ENCODE assay signal across 22 cellular contexts in genomic region chr19:39986643-39987042, GRCh38. TPM values are rescaled to one million over a fixed set of nuclear protein-coding genes. Genes with fewer than 3 reads are reported as not detected.
DNase-seq lines count a peak whose midpoint lies in the region; ATAC-seq, FAIRE-seq and TF ChIP-seq lines count a peak whose summit lies in the region.
"Had no signal": no experiment of that assay in that cellular context is flagged by ENCODE, and none has a peak within 500 bp of the region (broad histone marks: within the 10 kb centered on the region; RNA-seq: fewer than 3 reads in every experiment).

No MANE protein-coding gene starts in this region.

- H2AFZ ChIP-seq in K562 (ENCODE audit: low read depth, low read length): no peak overlapping the region

- ATAC-seq in A549 (no peak), K562 (no peak)

- no peak overlapping the region for H3K4me3 ChIP-seq in A549
- no peak overlapping the region for H3K4me3 ChIP-seq in HEK293 (ENCODE audit: low read depth, low read length)
- H3K4me3 ChIP-seq in K562: no peak overlapping the region
- H3K4me3 ChIP-seq: BLaER1 had no signal

- peaks cover 51% of the 10 kb centered on the region for H3K9me3 Mint-ChIP-seq in T-helper 2 cell treated with Interferon-gamma antibody and Interleukin-4, amounts not matched to agents 5 μg/mL and 100 μg/mL, for 36 hours

- TF ChIP-seq POLR2A in A549 (IDR thresholded peaks at IDR 0.05; ENCODE audit: low read length) (no peak), K562 (conservative IDR thresholded peaks at IDR 0.05) (no peak)

- no peak overlapping the region for H3K27ac Mint-ChIP-seq in T-helper 2 cell treated with Interferon-gamma antibody and Interleukin-4, amounts not matched to agents 5 μg/mL and 100 μg/mL, for 36 hours
- H3K27ac Mint-ChIP-seq: CD14-positive monocyte; CD4-positive, CD25-positive, alpha-beta regulatory T cell; CD8-positive, alpha-beta memory T cell had no signal

- H3K36me3 ChIP-seq in HEK293 (ENCODE audit: control insufficient read depth in 2 of 2, insufficient read depth in 1 of 2, low read length in 2 of 2): peaks cover 22 to 43% of the 10 kb centered on the region in 2 experiments
- H3K36me3 ChIP-seq in K562 (ENCODE audit: control insufficient read depth, insufficient read depth, low read length): peaks cover 19% of the 10 kb centered on the region; the same call in 2 of the 3 replicates

- H3K9me3 ChIP-seq in A549: peaks cover 73% of the 10 kb centered on the region
- H3K9me3 ChIP-seq in HEK293 (ENCODE audit: control insufficient read depth, insufficient read depth, low read depth, low read length): peaks cover 34% of the 10 kb centered on the region
- H3K9me3 ChIP-seq in K562 (replicated peaks; ENCODE audit: control insufficient read depth, insufficient read depth, low read depth, low read length): peaks cover 11% of the 10 kb centered on the region; the same call in 1 of the 2 replicates
- H3K9me3 ChIP-seq: BE2C had no signal

- H3K4me2 ChIP-seq in A549 (no peak overlapping the region), K562 (ENCODE audit: insufficient read depth, low read length) (no peak overlapping the region)
- H3K4me2 ChIP-seq: BLaER1 had no signal

- H3K4me1 Mint-ChIP-seq in T-helper 2 cell treated with Interferon-gamma antibody and Interleukin-4, amounts not matched to agents 5 μg/mL and 100 μg/mL, for 36 hours (ENCODE audit: low read depth): no peaks in the 10 kb centered on the region

- no peaks in the 10 kb centered on the region for H4K20me1 ChIP-seq in K562 (replicated peaks; ENCODE audit: control insufficient read depth, insufficient read depth, low read length)

- no peaks in the 10 kb centered on the region for H3K27me3 Mint-ChIP-seq in T-helper 2 cell treated with Interferon-gamma antibody and Interleukin-4, amounts not matched to agents 5 μg/mL and 100 μg/mL, for 36 hours (ENCODE audit: low read depth)
- H3K27me3 Mint-ChIP-seq: CD4-positive, alpha-beta memory T cell; CD8-positive, alpha-beta memory T cell had no signal

- no peaks in the 10 kb centered on the region for H3K9me1 ChIP-seq in K562 (ENCODE audit: control insufficient read depth, insufficient read depth, low read length)

- no peak overlapping the region for H3K4me3 Mint-ChIP-seq in T-helper 2 cell treated with Interferon-gamma antibody and Interleukin-4, amounts not matched to agents 5 μg/mL and 100 μg/mL, for 36 hours
- H3K4me3 Mint-ChIP-seq: CD14-positive monocyte; CD4-positive, CD25-positive, alpha-beta regulatory T cell; CD8-positive, alpha-beta memory T cell had no signal

- POLR2A ChIA-PET in A549 (lab: Yijun Ruan, JAX) (interaction anchor here (1.5 kb wide), 1 partner anchor 16 kb away, joined by 6 read pairs; the partner anchor contains the start of gene PSMC4), HEK293 (lab: Yijun Ruan, JAX) (interaction anchor here (2.3 to 4.1 kb wide), 2 partner anchors 9 to 16 kb away, joined by 8 to 20 read pairs; partner anchors contain the start of genes PSMC4 and ZNF546), K562 (lab: Yijun Ruan, JAX) (interaction anchor here (0.7 kb wide), 1 partner anchor 10 kb away, joined by 3 read pairs; no protein-coding TSS in a partner anchor)

- in situ Hi-C loops in K562 (cut with MboI): no loop called here

- DNase-seq in A549 (ENCODE audit: low read depth in 1 of 2, low spot score in 1 of 2) (peak in 1 of 2 experiments; percentile 43), GM18507 (ENCODE audit: extremely low spot score, insufficient read length, low read depth) (no peak), K562 (ENCODE audit: extremely low read depth in 1 of 4, low spot score in 3 of 4) (no peak), NK-92 (lab: John Stamatoyannopoulos, UW; ENCODE audit: unreplicated experiment) (no peak), NCI-H345 (lab: John Stamatoyannopoulos, UW) (no peak), RKO (ENCODE audit: low spot score) (no peak)
- no peak for DNase-seq in T-helper 2 cell treated with Interferon-gamma antibody and Interleukin-4, amounts not matched to agents 5 μg/mL and 100 μg/mL, for 36 hours (ENCODE audit: low spot score)
- DNase-seq: ACHN; BE2C; C1 segment of cervical spinal cord; CD4-positive, alpha-beta memory T cell; CD4-positive, CD25-positive, alpha-beta regulatory T cell; CD8-positive, alpha-beta memory T cell; COR-L47; DMS79 treated with DMSO at 0.1 percent for 48 hours; GF-D8 had no signal

- H3K27ac ChIP-seq in A549 (no peak overlapping the region), HEK293 (ENCODE audit: extremely low read depth, low read depth, low read length) (no peak overlapping the region), K562 (ENCODE audit: extremely low read depth, low read depth, low read length) (no peak overlapping the region)
- H3K27ac ChIP-seq: 22Rv1, BLaER1 had no signal

- no peaks in the 10 kb centered on the region for H3K27me3 ChIP-seq in K562 (ENCODE audit: control insufficient read depth in 2 of 2, insufficient read depth in 2 of 2, low read length in 2 of 2)
- H3K27me3 ChIP-seq: BE2C, BLaER1 had no signal

- CTCF ChIA-PET in A549 (lab: Yijun Ruan, JAX): interaction anchor here (0.7 to 1.4 kb wide), 3 partner anchors 10 to 231 kb away, joined by 3 to 6 read pairs (median 5); partner anchors contain the start of gene PSMC4
- CTCF ChIA-PET in HEK293 (lab: Yijun Ruan, JAX): interaction anchor here (0.6 to 2.0 kb wide), 2 partner anchors 16 to 72 kb away, joined by 3 to 9 read pairs; partner anchors contain the start of gene PSMC4
- CTCF ChIA-PET in K562 (lab: Yijun Ruan, JAX; ENCODE audit: low intra/inter-chr PET ratio): no interaction called here

- H3K9ac ChIP-seq in K562 (ENCODE audit: insufficient read depth in 1 of 2, low read depth in 2 of 2, low read length in 2 of 2): no peak overlapping the region
- H3K9ac ChIP-seq: BLaER1 had no signal

- peaks cover 60% of the 10 kb centered on the region for H3K36me3 Mint-ChIP-seq in T-helper 2 cell treated with Interferon-gamma antibody and Interleukin-4, amounts not matched to agents 5 μg/mL and 100 μg/mL, for 36 hours (ENCODE audit: low read depth)

- TF ChIP-seq RAD21 in A549 (conservative IDR thresholded peaks at IDR 0.05 in 1 of 2, IDR thresholded peaks at IDR 0.05 in 1 of 2) (no peak), K562 (CRISPR knock-in tag; conservative IDR thresholded peaks at IDR 0.05 in 1 of 2, IDR thresholded peaks at IDR 0.05 in 1 of 2) (no peak)

- H3K4me1 ChIP-seq in A549: no peaks in the 10 kb centered on the region
- H3K4me1 ChIP-seq in HEK293 (ENCODE audit: control insufficient read depth, insufficient read depth, low read length): no peaks in the 10 kb centered on the region; the same call in 1 of the 2 replicates
- no peaks in the 10 kb centered on the region for H3K4me1 ChIP-seq in K562 (replicated peaks in 1 of 2; ENCODE audit: control insufficient read depth in 2 of 2, insufficient read depth in 2 of 2, low read length in 2 of 2)
- H3K4me1 ChIP-seq: BE2C, BLaER1 had no signal

- FAIRE-seq in A549 (lab: Jason Lieb, UNC): peak; percentile 97
- FAIRE-seq in GM18507 (lab: Jason Lieb, UNC): peak; percentile 39
- no peak for FAIRE-seq in K562 (lab: Jason Lieb, UNC)
- FAIRE-seq: GM12891 had no signal

- TF ChIP-seq CTCF in A549 (IDR thresholded peaks at IDR 0.05) (no peak), HEK293 (tag by site-specific recombination; IDR thresholded peaks at IDR 0.05) (no peak), K562 (IDR thresholded peaks at IDR 0.05 in 2 of 3, conservative IDR thresholded peaks at IDR 0.05 in 1 of 3; ENCODE audit: insufficient read depth in 2 of 3, low read depth in 1 of 3, low read length in 3 of 3) (no peak)

- intact Hi-C loops in K562 (cut with micrococcal nuclease): no loop called here

- H3K79me2 ChIP-seq in K562 (ENCODE audit: control insufficient read depth, insufficient read depth, low read length): peaks cover 8% of the 10 kb centered on the region; the same call in 2 of the 3 replicates

- TF ChIP-seq EP300 in A549 (IDR thresholded peaks at IDR 0.05): no peak
- TF ChIP-seq EP300 in K562 (IDR thresholded peaks at IDR 0.05; ENCODE audit: low read length): no peak

- no TSS peak for BruUV-seq in K562 (replicated peaks; lab: Mats Ljungman, UMichigan)

RNA-seq across cellular contexts. Expression of gene ZNF546, which starts 10.2 kb away (rescaled TPM):
- polyA plus RNA-seq in A549 (2011; rRNA removed) (6.0 and 6.4 TPM in 2 replicates), A549 (2017; fragmentation: RNase III; extraction: RNeasy Plus Mini Kit Qiagen cat#74134 plus additional on column Dnase treatment) (3.1 to 3.8 TPM (median 3.7 TPM) in 3 replicates), K562 (2011; rRNA removed) (2.7 and 3.0 TPM in 2 replicates), K562 (2014; fragmentation: Illumina TruSeq; extraction: Trizol) (1.4 and 2.2 TPM in 2 replicates), K562 (2014; fragmentation: Nextera tagmentation; extraction: Ambion mirVana) (1 to 10 TPM; 1.7 to 2.2 TPM), K562 (2014; rRNA removed) (0.73 and 2.4 TPM in 2 replicates)
- 0.78 and 0.95 TPM in 2 replicates for polyA plus RNA-seq in A549 (2012; cell fraction: cytosol; rRNA removed)
- 0.93 and 0.97 TPM in 2 replicates for polyA plus RNA-seq in A549 (2012; cell fraction: nucleus; rRNA removed)
- polyA minus RNA-seq in A549 (2011; rRNA and poly(A)+ RNA removed): 8.5 and 13.3 TPM in 2 replicates
- 9.2 and 22.4 TPM in 2 replicates for total RNA-seq in K562 (2011; cell fraction: chromatin; rRNA removed; ENCODE audit: low replicate concordance)
- total RNA-seq in K562 (2011; cell fraction: nucleolus; rRNA removed): 2.3 and 9.7 TPM in 2 replicates
- 8.6 and 9.7 TPM in 2 replicates for total RNA-seq in K562 (2011; cell fraction: nucleoplasm; rRNA removed)
- total RNA-seq in K562 (2014; rRNA removed) (1.1 and 2.2 TPM in 2 replicates), K562 (2014; rRNA removed; fragmentation: Illumina TruSeq; extraction: Trizol) (5.1 and 5.3 TPM in 2 replicates), K562 (2015; rRNA removed; fragmentation: Illumina TruSeq; extraction: Trizol) (3.0 and 4.3 TPM in 2 replicates), K562 (2021) (3.5 and 3.6 TPM in 2 replicates)
- 0.74 and 0.91 TPM in 2 replicates for polyA plus RNA-seq in K562 (2011; cell fraction: cytosol; rRNA removed)
- polyA plus RNA-seq in K562 (2011; cell fraction: nucleus; rRNA removed): 2.4 and 2.9 TPM in 2 replicates
- 1.4 and 1.6 TPM in 2 replicates for polyA plus RNA-seq in K562 (2012)
- 8.3 and 15.2 TPM in 2 replicates for polyA minus RNA-seq in K562 (2011; rRNA and poly(A)+ RNA removed)
- 3.0 and 3.1 TPM in 2 replicates for polyA minus RNA-seq in K562 (2011; cell fraction: cytosol; rRNA and poly(A)+ RNA removed)
- polyA minus RNA-seq in K562 (2011; cell fraction: nucleus; rRNA and poly(A)+ RNA removed): 5.8 and 11.4 TPM in 2 replicates

RNA-seq across cellular contexts. Expression of gene PSMC4, which starts 15.7 kb away (rescaled TPM):
- polyA plus RNA-seq in A549 (2011; rRNA removed): 192 and 208 TPM in 2 replicates
- 371 and 460 TPM in 2 replicates for polyA plus RNA-seq in A549 (2012; cell fraction: cytosol; rRNA removed)
- 457 and 591 TPM in 2 replicates for polyA plus RNA-seq in A549 (2012; cell fraction: nucleus; rRNA removed)
- polyA plus RNA-seq in A549 (2017; fragmentation: RNase III; extraction: RNeasy Plus Mini Kit Qiagen cat#74134 plus additional on column Dnase treatment): 276 to 295 TPM (median 284 TPM) in 3 replicates
- 147 and 219 TPM in 2 replicates for polyA minus RNA-seq in A549 (2011; rRNA and poly(A)+ RNA removed)
- total RNA-seq in K562 (2011; cell fraction: chromatin; rRNA removed; ENCODE audit: low replicate concordance): 46.0 and 82.3 TPM in 2 replicates
- total RNA-seq in K562 (2011; cell fraction: nucleolus; rRNA removed): 49.2 and 65.9 TPM in 2 replicates
- total RNA-seq in K562 (2011; cell fraction: nucleoplasm; rRNA removed): 40.1 and 50.1 TPM in 2 replicates
- 142 and 187 TPM in 2 replicates for total RNA-seq in K562 (2014; rRNA removed)
- 104 and 115 TPM in 2 replicates for total RNA-seq in K562 (2014; rRNA removed; fragmentation: Illumina TruSeq; extraction: Trizol)
- 139 and 143 TPM in 2 replicates for total RNA-seq in K562 (2015; rRNA removed; fragmentation: Illumina TruSeq; extraction: Trizol)
- total RNA-seq in K562 (2021): 146 and 150 TPM in 2 replicates
- polyA plus RNA-seq in K562 (2011; rRNA removed): 45.9 and 69.6 TPM in 2 replicates
- polyA plus RNA-seq in K562 (2011; cell fraction: cytosol; rRNA removed): 53.9 and 128 TPM in 2 replicates
- polyA plus RNA-seq in K562 (2011; cell fraction: nucleus; rRNA removed): 93.8 and 118 TPM in 2 replicates
- polyA plus RNA-seq in K562 (2012): 138 and 171 TPM in 2 replicates
- 171 and 192 TPM in 2 replicates for polyA plus RNA-seq in K562 (2014; fragmentation: Illumina TruSeq; extraction: Trizol)
- polyA plus RNA-seq in K562 (2014; fragmentation: Nextera tagmentation; extraction: Ambion mirVana): 100 to 1,000 TPM; 380 to 475 TPM
- polyA plus RNA-seq in K562 (2014; rRNA removed): 97.0 and 102 TPM in 2 replicates
- polyA minus RNA-seq in K562 (2011; rRNA and poly(A)+ RNA removed): 26.7 and 28.2 TPM in 2 replicates
- 57.7 and 66.1 TPM in 2 replicates for polyA minus RNA-seq in K562 (2011; cell fraction: cytosol; rRNA and poly(A)+ RNA removed)
- 21.8 and 31.1 TPM in 2 replicates for polyA minus RNA-seq in K562 (2011; cell fraction: nucleus; rRNA and poly(A)+ RNA removed)

RNA-seq across cellular contexts. Expression of gene FCGBP, which starts 52.2 kb away (rescaled TPM):
- 1.4 and 2.8 TPM in 2 replicates for polyA plus RNA-seq in A549 (2011; rRNA removed)
- 0.66 and 0.70 TPM in 2 replicates for polyA plus RNA-seq in A549 (2012; cell fraction: cytosol; rRNA removed)
- 3.4 and 4.9 TPM in 2 replicates for polyA plus RNA-seq in A549 (2012; cell fraction: nucleus; rRNA removed)
- 0.61 to 0.74 TPM (median 0.62 TPM) in 3 replicates for polyA plus RNA-seq in A549 (2017; fragmentation: RNase III; extraction: RNeasy Plus Mini Kit Qiagen cat#74134 plus additional on column Dnase treatment)
- polyA minus RNA-seq in A549 (2011; rRNA and poly(A)+ RNA removed): 12.8 and 17.6 TPM in 2 replicates
- total RNA-seq in K562 (2011; cell fraction: chromatin; rRNA removed; ENCODE audit: low replicate concordance): 0.79 and 0.83 TPM in 2 replicates
- 0.39 and 0.83 TPM in 2 replicates for total RNA-seq in K562 (2011; cell fraction: nucleolus; rRNA removed)
- 0.15 and 0.22 TPM in 2 replicates for total RNA-seq in K562 (2011; cell fraction: nucleoplasm; rRNA removed)
- total RNA-seq in K562 (2014; rRNA removed): 0.04 and 0.05 TPM in 2 replicates
- total RNA-seq in K562 (2014; rRNA removed; fragmentation: Illumina TruSeq; extraction: Trizol): not detected in 2 replicates
- 0.19 and 0.25 TPM in 2 replicates for total RNA-seq in K562 (2015; rRNA removed; fragmentation: Illumina TruSeq; extraction: Trizol)
- total RNA-seq in K562 (2021): 1.5 and 1.9 TPM in 2 replicates
- polyA plus RNA-seq in K562 (2011; rRNA removed): 0.04 and 0.13 TPM in 2 replicates
- 0.15 and 0.27 TPM in 2 replicates for polyA plus RNA-seq in K562 (2011; cell fraction: cytosol; rRNA removed)
- 0.17 and 0.73 TPM in 2 replicates for polyA plus RNA-seq in K562 (2011; cell fraction: nucleus; rRNA removed)
- polyA plus RNA-seq in K562 (2012): 0.12 and 0.18 TPM in 2 replicates
- polyA plus RNA-seq in K562 (2014; fragmentation: Illumina TruSeq; extraction: Trizol): 0.01 TPM in 2 replicates
- polyA plus RNA-seq in K562 (2014; fragmentation: Nextera tagmentation; extraction: Ambion mirVana): not detected
- 0.03 TPM in 1 of 2 replicates, not detected in the other for polyA plus RNA-seq in K562 (2014; rRNA removed)
- polyA minus RNA-seq in K562 (2011; rRNA and poly(A)+ RNA removed): 0.18 TPM in 1 of 2 replicates, not detected in the other
- polyA minus RNA-seq in K562 (2011; cell fraction: cytosol; rRNA and poly(A)+ RNA removed): 0.10 TPM in 1 of 2 replicates, not detected in the other
- 0.33 and 0.67 TPM in 2 replicates for polyA minus RNA-seq in K562 (2011; cell fraction: nucleus; rRNA and poly(A)+ RNA removed)
- total RNA-seq: A172 had no signal
